ENCODE assay signal across 6 cellular contexts in genomic region chr15:85960381-85960780, GRCh38.
"Had no signal": no experiment of that assay in that cellular context is flagged by ENCODE, and none has a peak within 500 bp of the region (broad histone marks: within the 10 kb centered on the region; RNA-seq: fewer than 3 reads in every experiment).

No MANE protein-coding gene starts in this region.

- ATAC-seq: K562 had no signal

- H3K4me3 ChIP-seq: K562 had no signal

- H3K27ac ChIP-seq: HL-60 had no signal

- DNase-seq: IMR-90, KBM-7, KG1 had no signal

- FAIRE-seq: HTR-8/SVneo, K562 had no signal
